In the genomic region with DNA sequence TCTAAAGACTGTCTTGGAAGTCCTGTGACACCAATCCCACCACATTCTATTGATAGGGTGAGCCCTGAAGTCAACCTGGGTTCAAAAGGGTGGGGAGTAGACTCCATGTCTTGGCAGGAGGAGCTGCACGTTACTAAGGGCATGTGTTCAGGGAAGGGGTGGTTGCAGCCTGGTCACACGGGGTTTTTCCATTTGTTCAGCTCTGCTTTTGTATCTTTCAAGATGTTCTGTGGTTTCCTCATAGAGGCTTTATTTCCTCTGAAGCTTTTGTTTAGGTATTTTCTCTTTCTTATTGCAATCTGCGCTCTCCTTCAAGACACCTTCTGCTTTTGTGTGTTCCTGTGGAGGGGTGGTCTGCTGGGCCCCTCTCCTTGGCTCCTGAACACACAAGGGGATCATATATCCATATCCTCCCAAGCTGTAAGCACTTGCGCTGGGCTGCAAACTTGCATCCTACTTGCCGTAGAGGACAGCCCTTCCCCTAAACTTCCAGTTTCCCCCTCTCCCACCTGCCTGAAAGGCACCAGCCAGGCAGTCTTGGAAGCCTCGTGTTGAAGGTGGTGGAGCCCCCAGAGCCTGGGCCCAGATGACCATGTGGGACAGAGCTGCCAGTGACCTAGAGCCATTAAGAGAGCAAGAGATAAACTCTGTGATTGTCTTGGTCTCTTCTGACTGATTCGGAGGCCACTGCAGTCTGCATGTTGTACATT, we compare ENCODE assay signal across 1 cellular context.
TF ChIP-seq lines count a peak whose summit lies in the region.

No MANE protein-coding gene starts in this region.

TF ChIP-seq in GM12891, 5 proteins besides CTCF, POLR2A, EP300 and RAD21:
- no peak for TF ChIP-seq PAX5 (IDR thresholded peaks at IDR 0.05; ENCODE audit: insufficient read depth, low read length, severe bottlenecking)
- TF ChIP-seq SPI1 (IDR thresholded peaks at IDR 0.05; ENCODE audit: low read depth, low read length), result no peak
- TF ChIP-seq POLR2AphosphoS5 (IDR thresholded peaks at IDR 0.05; ENCODE audit: low read depth, low read length), result no peak
- no peak for TF ChIP-seq TAF1 (IDR thresholded peaks at IDR 0.05; ENCODE audit: low read depth, low read length)
- no peak for TF ChIP-seq POU2F2 (IDR thresholded peaks at IDR 0.05; ENCODE audit: low read depth, low read length)
